Comparison of ENCODE assay signal across 19 cellular contexts in the genomic region with DNA sequence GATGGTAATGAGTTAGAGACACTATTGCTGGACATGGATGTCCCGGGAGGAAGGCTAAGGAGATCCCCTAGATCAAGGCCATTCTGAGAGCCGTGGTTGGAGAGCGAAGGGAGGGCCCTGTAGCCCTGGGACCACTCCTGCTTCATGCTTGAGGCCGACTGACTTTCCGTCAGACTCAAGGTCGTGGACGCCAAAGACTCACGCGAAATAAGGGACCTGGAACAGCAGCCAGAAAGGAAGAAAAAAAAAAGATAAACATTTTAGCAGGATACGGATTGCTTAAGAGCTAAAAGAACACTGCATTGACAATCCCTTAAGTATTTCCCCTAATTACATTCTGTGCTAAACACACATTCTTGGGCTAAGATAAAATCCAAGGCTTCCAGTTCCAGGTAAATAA.
"Had no signal": no experiment of that assay in that cellular context is flagged by ENCODE, and none has a peak within 500 bp of the region (broad histone marks: within the 10 kb centered on the region; RNA-seq: fewer than 3 reads in every experiment).

No MANE protein-coding gene starts in this region.

- H3K9me3 Mint-ChIP-seq: activated CD8-positive, alpha-beta T cell treated with anti-CD3 and anti-CD28 coated beads for 36 hours; nephron; WTC11 had no signal

- H3K4me3 Mint-ChIP-seq: activated CD8-positive, alpha-beta T cell treated with anti-CD3 and anti-CD28 coated beads for 36 hours; activated naive CD8-positive, alpha-beta T cell; endodermal cell; nephron; WTC11 had no signal

- H3K27ac ChIP-seq: brain microvascular endothelial cell, dorsolateral prefrontal cortex, psoas muscle, thyroid gland, vagina had no signal

- H3K27ac Mint-ChIP-seq: activated CD8-positive, alpha-beta T cell treated with anti-CD3 and anti-CD28 coated beads for 36 hours; activated naive CD8-positive, alpha-beta T cell; endodermal cell; nephron; WTC11 had no signal

- H3K27me3 ChIP-seq: brain microvascular endothelial cell, dorsolateral prefrontal cortex, thyroid gland, vagina had no signal

- DNase-seq: activated CD4-positive, alpha-beta T cell treated with anti-CD3 and anti-CD28 coated beads for 48 hours; activated CD8-positive, alpha-beta memory T cell treated with anti-CD3 and anti-CD28 coated beads, Interleukin-2, amount 50 U/mL, for 4 hours; activated CD8-positive, alpha-beta T cell treated with anti-CD3 and anti-CD28 coated beads for 36 hours; activated gamma-delta T cell; activated T-cell treated with anti-CD3 and anti-CD28 coated beads, Interleukin-2, amount 50 U/mL, for 48 hours; amniotic stem cell; brain microvascular endothelial cell; dorsolateral prefrontal cortex; endodermal cell; mucosa of descending colon; occipital lobe; psoas muscle; stimulated activated CD4-positive, alpha-beta T cell treated with anti-CD3 and anti-CD28 coated beads, Interleukin-1b, Interleukin-23, amount 100 ng/mL, for 48 hours; SW 1271; thyroid gland had no signal

- ATAC-seq: activated CD8-positive, alpha-beta T cell treated with anti-CD3 and anti-CD28 coated beads for 36 hours; mucosa of descending colon; psoas muscle had no signal

- H3K27me3 Mint-ChIP-seq: activated naive CD8-positive, alpha-beta T cell had no signal

- H3K4me1 ChIP-seq: psoas muscle had no signal

- H3K4me3 ChIP-seq: dorsolateral prefrontal cortex, mucosa of descending colon, psoas muscle, thyroid gland, vagina had no signal

- H3K36me3 ChIP-seq: vagina had no signal

- H3K36me3 Mint-ChIP-seq: activated naive CD8-positive, alpha-beta T cell; WTC11 had no signal

- H3K9me3 ChIP-seq: mucosa of descending colon, psoas muscle, thyroid gland, vagina had no signal
